Comparison of ENCODE assay signal across 1 cellular context in genomic region chr13:30340367-30341184, GRCh38.
TF ChIP-seq lines count a peak whose summit lies in the region.

No MANE protein-coding gene starts in this region.

TF ChIP-seq in GM23338, 12 proteins besides CTCF, POLR2A, EP300 and RAD21 (continued from another document):
- TF ChIP-seq POLR2AphosphoS5 (IDR thresholded peaks at IDR 0.05; ENCODE audit: low read depth) (no peak), ZNF462 (CRISPR knock-in tag; IDR thresholded peaks at IDR 0.05) (no peak), ZNF114 (CRISPR knock-in tag; IDR thresholded peaks at IDR 0.05) (no peak), ETS1 (IDR thresholded peaks at IDR 0.05) (no peak)
TF ChIP-seq in GM23338: peak in this region for 0.
